Comparison of ENCODE assay signal across 1 cellular context in genomic region chr6:49555951-49556350, GRCh38.
TF ChIP-seq lines count a peak whose summit lies in the region.

No MANE protein-coding gene starts in this region.

TF ChIP-seq in A549, 52 proteins besides CTCF, POLR2A, EP300 and RAD21:
- no peak for TF ChIP-seq NPAS2 (CRISPR knock-in tag; IDR thresholded peaks at IDR 0.05; ENCODE audit: borderline replicate concordance)
- TF ChIP-seq, protein P1, sequence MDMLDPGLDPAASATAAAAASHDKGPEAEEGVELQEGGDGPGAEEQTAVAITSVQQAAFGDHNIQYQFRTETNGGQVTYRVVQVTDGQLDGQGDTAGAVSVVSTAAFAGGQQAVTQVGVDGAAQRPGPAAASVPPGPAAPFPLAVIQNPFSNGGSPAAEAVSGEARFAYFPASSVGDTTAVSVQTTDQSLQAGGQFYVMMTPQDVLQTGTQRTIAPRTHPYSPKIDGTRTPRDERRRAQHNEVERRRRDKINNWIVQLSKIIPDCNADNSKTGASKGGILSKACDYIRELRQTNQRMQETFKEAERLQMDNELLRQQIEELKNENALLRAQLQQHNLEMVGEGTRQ (IDR thresholded peaks at IDR 0.05) = no peak
- no peak for TF ChIP-seq KDM1A (IDR thresholded peaks at IDR 0.05; ENCODE audit: low read depth)
- TF ChIP-seq TFCP2L1 (CRISPR knock-in tag; IDR thresholded peaks at IDR 0.05) = no peak
- TF ChIP-seq PHF8 (IDR thresholded peaks at IDR 0.05; ENCODE audit: borderline replicate concordance, low read depth) = no peak
- no peak for TF ChIP-seq POLR2AphosphoS2 (conservative IDR thresholded peaks at IDR 0.05; ENCODE audit: low read length)
- TF ChIP-seq FOXS1 (CRISPR knock-in tag; IDR thresholded peaks at IDR 0.05) = no peak
- TF ChIP-seq, protein P2, sequence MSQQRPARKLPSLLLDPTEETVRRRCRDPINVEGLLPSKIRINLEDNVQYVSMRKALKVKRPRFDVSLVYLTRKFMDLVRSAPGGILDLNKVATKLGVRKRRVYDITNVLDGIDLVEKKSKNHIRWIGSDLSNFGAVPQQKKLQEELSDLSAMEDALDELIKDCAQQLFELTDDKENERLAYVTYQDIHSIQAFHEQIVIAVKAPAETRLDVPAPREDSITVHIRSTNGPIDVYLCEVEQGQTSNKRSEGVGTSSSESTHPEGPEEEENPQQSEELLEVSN (IDR thresholded peaks at IDR 0.05; ENCODE audit: borderline replicate concordance, low read depth) = no peak
- no peak for TF ChIP-seq HEYL (CRISPR knock-in tag; IDR thresholded peaks at IDR 0.05)
- TF ChIP-seq BCL3 (IDR thresholded peaks at IDR 0.05) = no peak
- no peak for TF ChIP-seq ZNF302 (CRISPR knock-in tag; IDR thresholded peaks at IDR 0.05)
- TF ChIP-seq MAX (IDR thresholded peaks at IDR 0.05) = no peak
- TF ChIP-seq ZC3H11A (IDR thresholded peaks at IDR 0.05) = no peak
- no peak for TF ChIP-seq ZSCAN20 (CRISPR knock-in tag; IDR thresholded peaks at IDR 0.05)
- no peak for TF ChIP-seq EHF (CRISPR knock-in tag; IDR thresholded peaks at IDR 0.05)
- no peak for TF ChIP-seq ZFP36 (IDR thresholded peaks at IDR 0.05; ENCODE audit: borderline replicate concordance, partially characterized antibody)
- TF ChIP-seq FOSB (CRISPR knock-in tag; IDR thresholded peaks at IDR 0.05) = no peak
- TF ChIP-seq NFE2L2 (conservative IDR thresholded peaks at IDR 0.05; ENCODE audit: low read length) = no peak
- TF ChIP-seq KDM5A (IDR thresholded peaks at IDR 0.05) = no peak
